9 cellular contexts compared by ENCODE assay signal in the genomic region with DNA sequence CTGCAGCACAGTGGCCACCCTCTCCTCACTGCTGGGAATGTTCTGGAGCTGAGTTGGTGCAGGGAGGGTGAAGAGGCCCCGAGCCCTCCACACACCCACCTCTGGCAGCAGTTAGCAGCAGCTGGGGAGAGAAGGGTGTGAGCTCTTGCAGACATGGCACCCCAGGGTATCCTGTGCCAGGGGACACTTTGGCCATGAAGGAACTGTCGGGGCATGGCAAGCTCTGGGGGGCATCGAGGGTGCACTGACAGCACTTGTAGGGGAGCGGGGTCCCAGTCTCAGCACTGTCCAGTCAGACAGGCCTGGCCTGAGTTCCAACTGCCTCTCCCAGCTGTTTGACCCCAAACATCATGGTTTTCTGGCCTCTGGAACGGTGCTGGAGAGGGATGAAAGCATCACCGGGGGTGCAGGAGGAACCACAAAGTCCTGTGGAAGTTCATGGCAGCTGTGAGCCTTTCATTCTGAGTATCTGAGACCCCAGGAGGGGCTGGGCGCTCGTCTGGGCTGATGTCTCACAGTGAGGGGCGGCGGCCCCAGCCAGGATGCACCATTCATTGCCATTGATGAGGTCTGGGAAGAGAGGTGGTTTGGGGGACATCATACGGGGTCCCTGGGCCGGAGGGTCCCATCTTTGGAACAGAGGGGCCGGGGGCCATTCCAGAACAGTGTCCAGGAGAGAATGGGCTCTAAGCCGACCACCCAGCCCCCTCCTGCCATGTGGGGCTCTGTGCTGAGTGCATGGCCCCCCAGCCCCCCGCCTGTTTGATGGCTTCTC. TPM values are rescaled to one million over a fixed set of nuclear protein-coding genes. Genes with fewer than 3 reads are reported as not detected.
A peak's percentile ranks its signal among the peaks of the same experiment; 100 is the strongest.
DNase-seq lines count a peak whose midpoint lies in the region; ATAC-seq and TF ChIP-seq lines count a peak whose summit lies in the region.
"Not testable (repeated sequence)": the region's sequence is repeated elsewhere in the genome, so short reads cannot be mapped to it uniquely, and the experiment has no call there.
"Had no signal": no experiment of that assay in that cellular context is flagged by ENCODE, and none has a peak within 500 bp of the region (broad histone marks: within the 10 kb centered on the region; RNA-seq: fewer than 3 reads in every experiment).

No MANE protein-coding gene starts in this region.

- H3K4ac ChIP-seq in trophoblast cell (ENCODE audit: low read depth, low read length) = not testable (repeated sequence)

- H3K27me3 Mint-ChIP-seq in activated T-cell treated with anti-CD3 and anti-CD28 coated beads, Interleukin-2, amount 50 U/mL, for 24 hours = not testable (repeated sequence)

- H2BK120ac ChIP-seq in trophoblast cell (ENCODE audit: insufficient read depth, low read length, poor library complexity) = not testable (repeated sequence)

- not testable (repeated sequence) for H3K14ac ChIP-seq in trophoblast cell (ENCODE audit: low read length)

- not testable (repeated sequence) for H3K4me3 Mint-ChIP-seq in activated T-cell treated with anti-CD3 and anti-CD28 coated beads, Interleukin-2, amount 50 U/mL, for 24 hours

- ATAC-seq in Right ventricle myocardium inferior, left lobe of liver, upper lobe of right lung: not testable (repeated sequence)

- H2BK5ac ChIP-seq in trophoblast cell (ENCODE audit: low read depth, low read length, poor library complexity) = not testable (repeated sequence)

- H3K9me3 ChIP-seq in trophoblast cell (ENCODE audit: insufficient read depth, low read depth, low read length); upper lobe of right lung: not testable (repeated sequence)

- not testable (repeated sequence) for H2AK5ac ChIP-seq in trophoblast cell (ENCODE audit: low read length)

- intact Hi-C loops in Right ventricle myocardium inferior (cut with DNase I); upper lobe of right lung (cut with DNase I): not testable (repeated sequence)

- not testable (repeated sequence) for H3K79me1 ChIP-seq in trophoblast cell (ENCODE audit: low read length)

- H3K36me3 ChIP-seq in H7 (replicated peaks; ENCODE audit: control insufficient read depth, insufficient read depth, low read length); trophoblast cell (ENCODE audit: control insufficient read depth in 1 of 2, insufficient read depth in 2 of 2, low read length in 2 of 2); upper lobe of right lung: not testable (repeated sequence)

- H4K12ac ChIP-seq in trophoblast cell (ENCODE audit: low read depth, low read length) = not testable (repeated sequence)

- DNase-seq in H7 (peak; percentile 44), Right ventricle myocardium inferior (ENCODE audit: missing footprints) (peak; percentile 37), left lobe of liver (ENCODE audit: low spot score) (peak; percentile 39), mesenteric fat pad (ENCODE audit: low spot score) (peak; percentile 75), upper lobe of right lung (peak; percentile 51)
- peak; percentile 24 for DNase-seq in activated T-cell treated with anti-CD3 and anti-CD28 coated beads, Interleukin-2, amount 50 U/mL, for 24 hours
- not testable (repeated sequence) for DNase-seq in trophoblast cell

- not testable (repeated sequence) for H3K9me3 Mint-ChIP-seq in activated T-cell treated with anti-CD3 and anti-CD28 coated beads, Interleukin-2, amount 50 U/mL, for 24 hours

- not testable (repeated sequence) for H3K4me2 ChIP-seq in trophoblast cell (ENCODE audit: low read length)

- H3K27me3 ChIP-seq in H7 (ENCODE audit: control insufficient read depth, insufficient read depth, low read length); trophoblast cell (ENCODE audit: insufficient read depth, low read length); upper lobe of right lung: not testable (repeated sequence)

- WGBS in trophoblast cell (ENCODE audit: extremely low coverage, insufficient coverage, insufficient read length) = no CpG with 5 or more reads among the region's 15 CpGs

- not testable (repeated sequence) for H3K9ac ChIP-seq in trophoblast cell (ENCODE audit: low read length)

- not testable (repeated sequence) for H2AFZ ChIP-seq in trophoblast cell (ENCODE audit: insufficient read depth, low read length, poor library complexity)

- H3K27ac Mint-ChIP-seq in activated T-cell treated with anti-CD3 and anti-CD28 coated beads, Interleukin-2, amount 50 U/mL, for 24 hours = not testable (repeated sequence)

- H2BK12ac ChIP-seq in trophoblast cell (ENCODE audit: low read length) = not testable (repeated sequence)

- not testable (repeated sequence) for H3K4me1 ChIP-seq in trophoblast cell (ENCODE audit: control insufficient read depth in 1 of 2, insufficient read depth in 2 of 2, low read length in 2 of 2); upper lobe of right lung

- not testable (repeated sequence) for H3K4me3 ChIP-seq in H7 (ENCODE audit: insufficient read depth, low read depth, low read length); upper lobe of right lung
- peak overlapping the region; percentile 10 for H3K4me3 ChIP-seq in trophoblast cell (ENCODE audit: low read depth, low read length)

- not testable (repeated sequence) for H3K27ac ChIP-seq in trophoblast cell (ENCODE audit: low read depth, low read length); upper lobe of right lung

- TF ChIP-seq CTCF in upper lobe of right lung (IDR thresholded peaks at IDR 0.05) = not testable (repeated sequence)

- not testable (repeated sequence) for H3K4me1 Mint-ChIP-seq in activated T-cell treated with anti-CD3 and anti-CD28 coated beads, Interleukin-2, amount 50 U/mL, for 24 hours (ENCODE audit: low read depth)

- H4K91ac ChIP-seq in trophoblast cell (ENCODE audit: low read depth, low read length) = not testable (repeated sequence)

- H4K8ac ChIP-seq in trophoblast cell (ENCODE audit: low read depth, low read length) = not testable (repeated sequence)

- H3K23ac ChIP-seq in trophoblast cell (ENCODE audit: low read length) = not testable (repeated sequence)

- not testable (repeated sequence) for H3K18ac ChIP-seq in trophoblast cell (ENCODE audit: low read length)

- H3K36me3 Mint-ChIP-seq in activated T-cell treated with anti-CD3 and anti-CD28 coated beads, Interleukin-2, amount 50 U/mL, for 24 hours (ENCODE audit: low read depth) = not testable (repeated sequence)

- not testable (repeated sequence) for H3K79me2 ChIP-seq in trophoblast cell (ENCODE audit: control insufficient read depth, insufficient read depth, low read length, poor library complexity)

RNA-seq across cellular contexts. Expression of a gene that starts 20.2 kb away (rescaled TPM):
- total RNA-seq in H7 (2014; rRNA removed; shearing (Covaris generic)) = 34.3 and 53.1 TPM in 2 replicates
- total RNA-seq in Right ventricle myocardium inferior (7.4 TPM), left lobe of liver (35.6 TPM), mesenteric fat pad (2.5 TPM), upper lobe of right lung (60.9 TPM)
- 0.97 and 1.5 TPM in 2 replicates for polyA plus RNA-seq in trophoblast cell (2013)
- total RNA-seq: CD4-positive, CD25-positive, alpha-beta regulatory T cell; HFFc6 had no signal
- polyA plus RNA-seq: CD4-positive, CD25-positive, alpha-beta regulatory T cell had no signal

RNA-seq across cellular contexts. Expression of a gene that starts 50.2 kb away (rescaled TPM):
- total RNA-seq in H7 (2014; rRNA removed; shearing (Covaris generic)) = 11.6 and 13.1 TPM in 2 replicates
- total RNA-seq in Right ventricle myocardium inferior (8.0 TPM), left lobe of liver (4.2 TPM), mesenteric fat pad (5.3 TPM), upper lobe of right lung (3.1 TPM)
- polyA plus RNA-seq in trophoblast cell (2013) = 0.77 and 0.93 TPM in 2 replicates
